In genomic region chr11:126963115-126963514, GRCh38 we compare ENCODE assay signal across 26 cellular contexts. TPM values are rescaled to one million over a fixed set of nuclear protein-coding genes. Genes with fewer than 3 reads are reported as not detected.
"Had no signal": no experiment of that assay in that cellular context is flagged by ENCODE, and none has a peak within 500 bp of the region (broad histone marks: within the 10 kb centered on the region; RNA-seq: fewer than 3 reads in every experiment).

No MANE protein-coding gene starts in this region.

- H3K36me3 Mint-ChIP-seq: type B pancreatic cell had no signal

- H3K9me3 ChIP-seq: esophagus muscularis mucosa, gastrocnemius medialis, left lung, spleen, testis, vagina had no signal

- H3K27ac Mint-ChIP-seq: activated B cell treated with CpG ODN at 0.5 μM for 24 hours; activated CD4-positive, alpha-beta T cell treated with anti-CD3 and anti-CD28 coated beads for 36 hours; activated T-cell treated with anti-CD3 and anti-CD28 coated beads, Interleukin-2, amount 50 U/mL, for 24 hours; activated T-helper 2 cell treated with anti-CD3 and anti-CD28 coated beads, Interferon-gamma antibody, Interleukin-2, Interleukin-4, amounts not matched to agents 10 μg/mL and 5 μg/mL and 100 μg/mL, durations not matched to agents 14 hours and 24 hours and 36 hours; T-helper 1 cell treated with Interleukin-12 subunit alpha and Interleukin-12 subunit beta and Interleukin-4 antibody, amounts not matched to agents 30 μg/mL and 1 μg/mL, for 36 hours; type B pancreatic cell had no signal

- H3K27ac ChIP-seq: cardiac muscle cell, esophagus muscularis mucosa, gastrocnemius medialis, spleen, testis, vagina had no signal

- H3K4me1 Mint-ChIP-seq: activated B cell treated with CpG ODN at 0.5 μM for 24 hours; activated CD4-positive, alpha-beta T cell treated with anti-CD3 and anti-CD28 coated beads for 36 hours had no signal

- H3K4me1 ChIP-seq: esophagus muscularis mucosa, gastrocnemius medialis, spleen, testis, vagina had no signal

- H3K4me3 Mint-ChIP-seq: activated B cell treated with CpG ODN at 0.5 μM for 24 hours; activated CD4-positive, alpha-beta T cell treated with anti-CD3 and anti-CD28 coated beads for 36 hours; activated T-cell treated with anti-CD3 and anti-CD28 coated beads, Interleukin-2, amount 50 U/mL, for 24 hours; T-helper 1 cell treated with Interleukin-12 subunit alpha and Interleukin-12 subunit beta and Interleukin-4 antibody, amounts not matched to agents 30 μg/mL and 1 μg/mL, for 36 hours; type B pancreatic cell had no signal

- H3K27me3 ChIP-seq: left lung, testis, vagina had no signal

- H3K4me3 ChIP-seq: cardiac muscle cell, esophagus muscularis mucosa, gastrocnemius medialis, left lung, spleen, testis, vagina had no signal

- DNase-seq: activated B cell treated with CpG ODN at 0.5 μM for 24 hours; activated CD4-positive, alpha-beta T cell treated with anti-CD3 and anti-CD28 coated beads for 36 hours; activated CD4-positive, alpha-beta T cell treated with anti-CD3 and anti-CD28 coated beads, Interleukin-2, amount 50 U/mL, for 4 hours; activated CD8-positive, alpha-beta memory T cell treated with anti-CD3 and anti-CD28 coated beads for 24 hours; activated CD8-positive, alpha-beta memory T cell treated with anti-CD3 and anti-CD28 coated beads, Interleukin-2, amount 50 U/mL, for 4 hours; activated naive CD4-positive, alpha-beta T cell treated with Interleukin-2 at 50 U/mL for 16 hours; activated T-cell treated with anti-CD3 and anti-CD28 coated beads, Interleukin-2, amount 50 U/mL, for 24 hours; amygdala; dermis blood vessel endothelial cell; effector memory CD4-positive, alpha-beta T cell; gastrocnemius medialis; head of caudate nucleus; left lung; midbrain; occipital lobe; posterior cingulate gyrus; spleen; stimulated activated CD4-positive, alpha-beta T cell treated with anti-CD3 and anti-CD28 coated beads, Interleukin-4, amount 100 ng/mL, for 1 hour; stimulated activated naive CD4-positive, alpha-beta T cell; testis had no signal

- H3K9me3 Mint-ChIP-seq: activated B cell treated with CpG ODN at 0.5 μM for 24 hours; activated T-cell treated with anti-CD3 and anti-CD28 coated beads, Interleukin-2, amount 50 U/mL, for 24 hours; activated T-helper 2 cell treated with anti-CD3 and anti-CD28 coated beads, Interferon-gamma antibody, Interleukin-2, Interleukin-4, amounts not matched to agents 10 μg/mL and 5 μg/mL and 100 μg/mL, durations not matched to agents 14 hours and 24 hours and 36 hours; T-helper 1 cell treated with Interleukin-12 subunit alpha and Interleukin-12 subunit beta and Interleukin-4 antibody, amounts not matched to agents 30 μg/mL and 1 μg/mL, for 36 hours; type B pancreatic cell had no signal

- H3K36me3 ChIP-seq: cardiac muscle cell, esophagus muscularis mucosa, gastrocnemius medialis, left lung, spleen, vagina had no signal

RNA-seq across cellular contexts. Expression of gene KIRREL3, which starts 37.5 kb away (rescaled TPM):
- total RNA-seq: activated B cell treated with CpG ODN at 0.5 μM for 24 hours; activated CD4-positive, alpha-beta T cell treated with anti-CD3 and anti-CD28 coated beads for 36 hours; activated T-helper 2 cell treated with anti-CD3 and anti-CD28 coated beads, Interferon-gamma antibody, Interleukin-2, Interleukin-4, amounts not matched to agents 10 μg/mL and 5 μg/mL and 100 μg/mL, durations not matched to agents 14 hours and 24 hours and 36 hours; dermis blood vessel endothelial cell; left lung; vagina had no signal
